Comparison of ENCODE assay signal across 34 cellular contexts in the genomic region with DNA sequence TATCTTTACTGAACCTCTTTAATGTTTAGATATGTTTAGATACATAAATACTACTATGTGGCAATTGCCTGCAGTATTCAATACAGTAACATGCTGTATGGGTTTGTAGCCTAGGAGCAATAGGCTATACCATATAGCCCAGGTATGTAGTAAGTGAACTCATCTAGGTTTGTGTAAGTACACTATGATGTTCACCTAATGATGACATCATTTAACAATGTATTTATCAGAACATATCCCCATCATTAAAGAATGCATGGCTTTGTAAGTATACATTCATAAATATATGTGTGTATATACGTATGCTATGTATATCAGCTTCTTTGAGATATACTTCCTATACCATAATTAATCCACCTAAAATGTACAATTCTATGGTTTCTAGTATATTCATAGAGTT.
"Had no signal": no experiment of that assay in that cellular context is flagged by ENCODE, and none has a peak within 500 bp of the region (broad histone marks: within the 10 kb centered on the region; RNA-seq: fewer than 3 reads in every experiment).

No MANE protein-coding gene starts in this region.

- H3K4me3 ChIP-seq: MG63 had no signal

- H3K36me3 ChIP-seq: MG63 had no signal

- DNase-seq: Karpas-422, Kasumi-1, MG63, MM.1S, MV-4-11, NCI-H1048, NCI-H1092, NCI-H1092 treated with DMSO at 0.1 percent for 48 hours, NCI-H1105, NCI-H1105 treated with DMSO at 0.1 percent for 48 hours, NCI-H1417, NCI-H1417 treated with DMSO at 0.1 percent for 48 hours, NCI-H1436, NCI-H1436 treated with DMSO at 0.1 percent for 48 hours, NCI-H146, NCI-H1694, NCI-H1694 treated with DMSO at 0.1 percent for 48 hours, NCI-H187, NCI-H187 treated with DMSO at 0.1 percent for 48 hours, NCI-H1930, NCI-H2029, NCI-H2029 treated with DMSO at 0.1 percent for 48 hours, NCI-H2081, NCI-H2081 treated with DMSO at 0.1 percent for 48 hours, NCI-H2107, NCI-H2171, NCI-H2171 treated with DMSO at 0.1 percent for 48 hours, NCI-H2227 treated with DMSO at 0.1 percent for 48 hours, NCI-H226, NCI-H345, NCI-H446, NCI-H446 treated with DMSO at 0.1 percent for 48 hours, NCI-H510A, NCI-H510A treated with DMSO at 0.1 percent for 48 hours had no signal

- H3K27me3 ChIP-seq: MG63 had no signal

- H3K9me3 ChIP-seq: MG63 had no signal
